ENCODE assay signal across 26 cellular contexts in genomic region chr10:43214956-43215561, GRCh38. TPM values are rescaled to one million over a fixed set of nuclear protein-coding genes. Genes with fewer than 3 reads are reported as not detected.
A peak's percentile ranks its signal among the peaks of the same experiment; 100 is the strongest.
DNase-seq lines count a peak whose midpoint lies in the region; ATAC-seq and TF ChIP-seq lines count a peak whose summit lies in the region.
"Had no signal": no experiment of that assay in that cellular context is flagged by ENCODE, and none has a peak within 500 bp of the region (broad histone marks: within the 10 kb centered on the region; RNA-seq: fewer than 3 reads in every experiment).

No MANE protein-coding gene starts in this region.

- no peak overlapping the region for H3K27ac ChIP-seq in MM.1S (ENCODE audit: low read length)
- no peak overlapping the region for H3K27ac ChIP-seq in neural cell (ENCODE audit: low read length)
- H3K27ac ChIP-seq in tibial artery: no peak overlapping the region
- H3K27ac ChIP-seq: gastrocnemius medialis had no signal

- peak overlapping the region; percentile 31; the same call in 1 of the 2 replicates for H2AFZ ChIP-seq in MM.1S (ENCODE audit: low read length)
- no peak overlapping the region for H2AFZ ChIP-seq in neural cell (ENCODE audit: low read depth, low read length)

- H3K4me1 ChIP-seq in MM.1S (ENCODE audit: low read length) (peaks cover 10% of the 10 kb centered on the region), tibial artery (peaks cover 0 to 15% (median 0%) of the 10 kb centered on the region in 4 donors)
- H3K4me1 ChIP-seq: gastrocnemius medialis had no signal

- TF ChIP-seq CTCF in MM.1S (IDR thresholded peaks at IDR 0.05; ENCODE audit: low read length) (no peak), neural cell (IDR thresholded peaks at IDR 0.05; ENCODE audit: poor library complexity, severe bottlenecking) (no peak), tibial artery (IDR thresholded peaks at IDR 0.05) (no peak)

- H3F3A ChIP-seq in MM.1S (ENCODE audit: insufficient read depth, low read length) (no peaks in the 10 kb centered on the region), neural cell (ENCODE audit: insufficient read depth, low read length, poor library complexity, severe bottlenecking) (no peaks in the 10 kb centered on the region)

- H3K9me2 ChIP-seq in MM.1S (replicated peaks; ENCODE audit: insufficient read depth, low read length) (no peaks in the 10 kb centered on the region), neural cell (ENCODE audit: insufficient read depth, low read length) (no peaks in the 10 kb centered on the region)

- H4K20me1 ChIP-seq in MM.1S (ENCODE audit: insufficient read depth, low read length) (no peaks in the 10 kb centered on the region), neural cell (ENCODE audit: insufficient read depth) (no peaks in the 10 kb centered on the region)

- no peak for ATAC-seq in GM18519 (IDR thresholded peaks at IDR 0.05; ENCODE audit: low FRiP score, unreplicated experiment)
- ATAC-seq: activated T-cell treated with anti-CD3 and anti-CD28 coated beads, Interleukin-2, amount 50 U/mL, for 4 hours; gastrocnemius medialis; GM12878; mucosa of descending colon; natural killer cell; stimulated activated naive CD8-positive, alpha-beta T cell treated with anti-CD3 and anti-CD28 coated beads, Interleukin-15, Interleukin-2, amounts not matched to agents 100 U/mL and 50 U/mL, for 24 hours; WTC11 had no signal

- intact Hi-C loops in tibial artery (cut with DNase I; ENCODE audit: low total_unique reads): no loop called here

- H3K27me3 ChIP-seq in MM.1S (replicated peaks; ENCODE audit: insufficient read depth, low read length): no peaks in the 10 kb centered on the region
- no peaks in the 10 kb centered on the region for H3K27me3 ChIP-seq in neural cell (ENCODE audit: insufficient read depth, low read depth, low read length)
- peaks cover 0 to 37% of the 10 kb centered on the region in 2 donors for H3K27me3 ChIP-seq in tibial artery
- H3K27me3 ChIP-seq: gastrocnemius medialis, MG63 had no signal

- no peak for TF ChIP-seq EP300 in neural cell (conservative IDR thresholded peaks at IDR 0.05; ENCODE audit: poor library complexity, severe bottlenecking)

- no peak for TF ChIP-seq RAD21 in neural cell (conservative IDR thresholded peaks at IDR 0.05)

- H3K36me3 ChIP-seq in MM.1S (replicated peaks; ENCODE audit: insufficient read depth, low read length): no peaks in the 10 kb centered on the region
- H3K36me3 ChIP-seq in neural cell (ENCODE audit: insufficient read depth, low read length): no peaks in the 10 kb centered on the region
- H3K36me3 ChIP-seq in tibial artery: no peaks in the 10 kb centered on the region
- H3K36me3 ChIP-seq: gastrocnemius medialis, MG63 had no signal

- H3K79me2 ChIP-seq in MM.1S (ENCODE audit: low read length) (no peaks in the 10 kb centered on the region), neural cell (replicated peaks; ENCODE audit: insufficient read depth, low read length) (no peaks in the 10 kb centered on the region)

- no peaks in the 10 kb centered on the region for H3K9me3 ChIP-seq in MM.1S (replicated peaks; ENCODE audit: insufficient read depth, low read length)
- no peaks in the 10 kb centered on the region for H3K9me3 ChIP-seq in neural cell (ENCODE audit: low read length)
- H3K9me3 ChIP-seq in tibial artery: no peaks in the 10 kb centered on the region
- H3K9me3 ChIP-seq: gastrocnemius medialis, MG63, mucosa of descending colon had no signal

- DNase-seq in Ammon's horn (ENCODE audit: low spot score) (peak; percentile 51), MM.1S (no peak), cerebellar cortex (ENCODE audit: low spot score) (peak; percentile 36), AG08395 (ENCODE audit: low spot score) (no peak), tibial artery (no peak), NCI-H187 treated with DMSO at 0.1 percent for 48 hours (lab: John Stamatoyannopoulos, UW) (no peak)
- DNase-seq: activated gamma-delta T cell treated with Interleukin-2 at 50 U/mL for 16 hours; activated naive CD8-positive, alpha-beta T cell treated with anti-CD3 and anti-CD28 coated beads, Interleukin-2, amount 10 ng/mL, durations not matched to agents 7 days and 5 days; activated T-cell treated with anti-CD3 and anti-CD28 coated beads, Interleukin-2, amount 50 U/mL, for 4 hours; central memory CD4-positive, alpha-beta T cell; gastrocnemius medialis; KBM-7; MG63; natural killer cell; NCI-H1105 treated with DMSO at 0.1 percent for 48 hours; NCI-H226; NCI-H748 treated with DMSO at 0.1 percent for 48 hours; stimulated activated CD4-positive, alpha-beta T cell treated with anti-CD3 and anti-CD28 coated beads, Interleukin-1b, Interleukin-23, amount 100 ng/mL, for 48 hours; stimulated activated naive CD8-positive, alpha-beta T cell treated with anti-CD3 and anti-CD28 coated beads, Interleukin-15, Interleukin-2, amounts not matched to agents 100 U/mL and 50 U/mL, for 24 hours had no signal

- H3K4me2 ChIP-seq in MM.1S (ENCODE audit: low read depth, low read length) (peak overlapping the region; percentile 45; the same call in 1 of the 2 replicates), neural cell (ENCODE audit: low read length) (no peak overlapping the region)
- H3K4me2 ChIP-seq: smooth muscle cell had no signal

- H3K9ac ChIP-seq in MM.1S (ENCODE audit: low read length) (no peak overlapping the region), neural cell (ENCODE audit: low read length) (no peak overlapping the region)

- H3K4me3 ChIP-seq in MM.1S (ENCODE audit: low read length) (no peak overlapping the region), neural cell (ENCODE audit: low read length) (peak overlapping the region; percentile 25), tibial artery (no peak overlapping the region)
- H3K4me3 ChIP-seq: gastrocnemius medialis, GM12878, lung, MG63, mucosa of descending colon, smooth muscle cell had no signal

TF ChIP-seq in neural cell, 6 proteins besides CTCF, POLR2A, EP300 and RAD21:
- TF ChIP-seq TAF1 (IDR thresholded peaks at IDR 0.05; ENCODE audit: low read depth): no peak
- no peak for TF ChIP-seq POLR2AphosphoS5 (IDR thresholded peaks at IDR 0.05)
- TF ChIP-seq EZH2 (IDR thresholded peaks at IDR 0.05; ENCODE audit: borderline replicate concordance, insufficient read depth, low read length, poor library complexity, severe bottlenecking): no peak
- no peak for TF ChIP-seq MXI1 (conservative IDR thresholded peaks at IDR 0.05; ENCODE audit: poor library complexity, severe bottlenecking)
- TF ChIP-seq, protein P1, sequence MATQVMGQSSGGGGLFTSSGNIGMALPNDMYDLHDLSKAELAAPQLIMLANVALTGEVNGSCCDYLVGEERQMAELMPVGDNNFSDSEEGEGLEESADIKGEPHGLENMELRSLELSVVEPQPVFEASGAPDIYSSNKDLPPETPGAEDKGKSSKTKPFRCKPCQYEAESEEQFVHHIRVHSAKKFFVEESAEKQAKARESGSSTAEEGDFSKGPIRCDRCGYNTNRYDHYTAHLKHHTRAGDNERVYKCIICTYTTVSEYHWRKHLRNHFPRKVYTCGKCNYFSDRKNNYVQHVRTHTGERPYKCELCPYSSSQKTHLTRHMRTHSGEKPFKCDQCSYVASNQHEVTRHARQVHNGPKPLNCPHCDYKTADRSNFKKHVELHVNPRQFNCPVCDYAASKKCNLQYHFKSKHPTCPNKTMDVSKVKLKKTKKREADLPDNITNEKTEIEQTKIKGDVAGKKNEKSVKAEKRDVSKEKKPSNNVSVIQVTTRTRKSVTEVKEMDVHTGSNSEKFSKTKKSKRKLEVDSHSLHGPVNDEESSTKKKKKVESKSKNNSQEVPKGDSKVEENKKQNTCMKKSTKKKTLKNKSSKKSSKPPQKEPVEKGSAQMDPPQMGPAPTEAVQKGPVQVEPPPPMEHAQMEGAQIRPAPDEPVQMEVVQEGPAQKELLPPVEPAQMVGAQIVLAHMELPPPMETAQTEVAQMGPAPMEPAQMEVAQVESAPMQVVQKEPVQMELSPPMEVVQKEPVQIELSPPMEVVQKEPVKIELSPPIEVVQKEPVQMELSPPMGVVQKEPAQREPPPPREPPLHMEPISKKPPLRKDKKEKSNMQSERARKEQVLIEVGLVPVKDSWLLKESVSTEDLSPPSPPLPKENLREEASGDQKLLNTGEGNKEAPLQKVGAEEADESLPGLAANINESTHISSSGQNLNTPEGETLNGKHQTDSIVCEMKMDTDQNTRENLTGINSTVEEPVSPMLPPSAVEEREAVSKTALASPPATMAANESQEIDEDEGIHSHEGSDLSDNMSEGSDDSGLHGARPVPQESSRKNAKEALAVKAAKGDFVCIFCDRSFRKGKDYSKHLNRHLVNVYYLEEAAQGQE (IDR thresholded peaks at IDR 0.05; ENCODE audit: borderline replicate concordance): no peak
- no peak for TF ChIP-seq SMC3 (conservative IDR thresholded peaks at IDR 0.05; ENCODE audit: poor library complexity)

RNA-seq across cellular contexts. Expression of gene RASGEF1A, which starts 51.8 kb away (rescaled TPM):
- 8.7 and 10.5 TPM in 2 replicates for polyA plus RNA-seq in neural cell
- 11.5 and 13.6 TPM in 2 replicates for polyA minus RNA-seq in neural cell

Comparison
In these comparisons a context has a peak if more than half of its experiments do, and no peak if none do; other contexts are left out.
1. DNase-seq: peak in Ammon's horn (single experiment) and cerebellar cortex (single experiment); none in MM.1S (single experiment), AG08395 (single experiment), tibial artery (0 of 2) and NCI-H187 treated with DMSO at 0.1 percent for 48 hours (single experiment).